Comparison of ENCODE assay signal across 9 cellular contexts in the genomic region with DNA sequence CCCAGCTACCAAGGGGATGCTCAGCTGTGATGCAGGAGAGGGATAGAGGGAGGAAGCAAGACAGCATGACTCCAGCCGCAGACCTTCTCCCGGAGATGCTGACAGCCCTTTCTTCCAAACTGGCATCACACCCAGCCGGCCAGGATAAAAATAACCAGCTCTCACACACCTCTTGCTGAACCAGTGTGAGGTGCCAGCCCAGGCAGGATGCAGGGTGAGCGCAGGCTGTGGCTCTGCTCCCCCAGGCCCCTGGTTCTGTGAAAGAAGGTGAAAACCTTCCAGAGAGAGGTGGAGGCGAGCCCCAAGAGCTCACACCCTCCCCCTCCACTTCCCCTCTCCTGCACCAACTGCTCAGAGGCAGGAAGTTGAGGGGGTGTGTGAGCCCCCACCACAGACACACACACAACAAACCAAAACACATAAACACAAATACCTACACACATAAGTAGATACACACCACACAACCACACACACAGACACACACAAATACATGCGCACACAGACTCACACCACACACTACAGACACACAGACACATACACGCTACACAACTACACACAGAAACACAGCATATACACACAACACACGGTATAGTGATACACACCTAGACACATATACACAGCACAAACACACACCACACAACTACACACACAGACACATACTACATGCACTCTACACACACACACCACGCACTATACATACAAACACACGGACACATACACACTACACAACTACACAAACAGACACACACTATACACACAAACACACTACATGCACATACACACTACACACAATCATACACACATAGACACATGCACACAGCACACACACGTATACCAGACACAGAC. TPM values are rescaled to one million over a fixed set of nuclear protein-coding genes. Genes with fewer than 3 reads are reported as not detected.
DNase-seq lines count a peak whose midpoint lies in the region; ATAC-seq lines count a peak whose summit lies in the region.
"Had no signal": no experiment of that assay in that cellular context is flagged by ENCODE, and none has a peak within 500 bp of the region (broad histone marks: within the 10 kb centered on the region; RNA-seq: fewer than 3 reads in every experiment).

No MANE protein-coding gene starts in this region.

- no peak overlapping the region for H3K27ac Mint-ChIP-seq in activated CD8-positive, alpha-beta memory T cell treated with anti-CD3 and anti-CD28 coated beads, Interleukin-2, amount 10 ng/mL, durations not matched to agents 7 days and 5 days

- peak; percentile 87 for DNase-seq in activated CD8-positive, alpha-beta memory T cell treated with anti-CD3 and anti-CD28 coated beads, Interleukin-2, amount 10 ng/mL, durations not matched to agents 7 days and 5 days
- peak; percentile 36 for DNase-seq in mucosa of gallbladder (ENCODE audit: low spot score)
- DNase-seq in NCI-H187 treated with DMSO at 0.1 percent for 48 hours (lab: John Stamatoyannopoulos, UW) = no peak
- DNase-seq in pons (ENCODE audit: low spot score) = no peak
- no peak for DNase-seq in KG1 (lab: John Stamatoyannopoulos, UW)
- DNase-seq in GM19240 (ENCODE audit: insufficient read length, low spot score) = no peak

- no peaks in the 10 kb centered on the region for H3K9me3 Mint-ChIP-seq in activated CD8-positive, alpha-beta memory T cell treated with anti-CD3 and anti-CD28 coated beads, Interleukin-2, amount 10 ng/mL, durations not matched to agents 7 days and 5 days (ENCODE audit: low read depth)
- H3K9me3 Mint-ChIP-seq: nephron had no signal

- CTCF ChIA-PET in activated CD8-positive, alpha-beta memory T cell treated with anti-CD3 and anti-CD28 coated beads, Interleukin-2, amount 10 ng/mL, durations not matched to agents 7 days and 5 days (lab: Charles Lee) = interaction anchor here (1.0 to 2.6 kb wide), 10 partner anchors 9 to 79 kb away, joined by 3 to 16 read pairs (median 4); no protein-coding TSS in a partner anchor

- H3K4me3 Mint-ChIP-seq in activated CD8-positive, alpha-beta memory T cell treated with anti-CD3 and anti-CD28 coated beads, Interleukin-2, amount 10 ng/mL, durations not matched to agents 7 days and 5 days = no peak overlapping the region
- H3K4me3 Mint-ChIP-seq: nephron had no signal

- peaks cover 5% of the 10 kb centered on the region for H3K4me1 Mint-ChIP-seq in activated CD8-positive, alpha-beta memory T cell treated with anti-CD3 and anti-CD28 coated beads, Interleukin-2, amount 10 ng/mL, durations not matched to agents 7 days and 5 days
- H3K4me1 Mint-ChIP-seq: nephron had no signal

- no peaks in the 10 kb centered on the region for H3K27me3 Mint-ChIP-seq in activated CD8-positive, alpha-beta memory T cell treated with anti-CD3 and anti-CD28 coated beads, Interleukin-2, amount 10 ng/mL, durations not matched to agents 7 days and 5 days

- ATAC-seq in GM18520 (IDR thresholded peaks at IDR 0.05; ENCODE audit: unreplicated experiment) (peak; percentile 36), HG02588 (IDR thresholded peaks at IDR 0.05; ENCODE audit: unreplicated experiment) (peak; percentile 39)
- ATAC-seq in activated CD8-positive, alpha-beta memory T cell treated with anti-CD3 and anti-CD28 coated beads, Interleukin-2, amount 10 ng/mL, durations not matched to agents 7 days and 5 days = peak; percentile 91

- no peaks in the 10 kb centered on the region for H3K36me3 Mint-ChIP-seq in activated CD8-positive, alpha-beta memory T cell treated with anti-CD3 and anti-CD28 coated beads, Interleukin-2, amount 10 ng/mL, durations not matched to agents 7 days and 5 days

RNA-seq across cellular contexts. Expression of gene GPR15LG, which starts 4.2 kb away (rescaled TPM):
- total RNA-seq in activated CD8-positive, alpha-beta memory T cell treated with anti-CD3 and anti-CD28 coated beads, Interleukin-2, amount 10 ng/mL, durations not matched to agents 7 days and 5 days = not detected
- 0.32 TPM for total RNA-seq in mucosa of gallbladder

RNA-seq across cellular contexts. Expression of gene CDHR1, which starts 16.6 kb away (rescaled TPM):
- total RNA-seq in activated CD8-positive, alpha-beta memory T cell treated with anti-CD3 and anti-CD28 coated beads, Interleukin-2, amount 10 ng/mL, durations not matched to agents 7 days and 5 days = 1 to 10 TPM in 1 of 2 experiments, under 1 TPM in 1; 0.37 to 1.6 TPM
- total RNA-seq in mucosa of gallbladder = 0.66 TPM

RNA-seq across cellular contexts. Expression of gene GHITM, which starts 38.5 kb away (rescaled TPM):
- total RNA-seq in activated CD8-positive, alpha-beta memory T cell treated with anti-CD3 and anti-CD28 coated beads, Interleukin-2, amount 10 ng/mL, durations not matched to agents 7 days and 5 days = 100 to 1,000 TPM; 110 to 145 TPM
- 129 TPM for total RNA-seq in mucosa of gallbladder

RNA-seq across cellular contexts. Expression of gene LRIT2, which starts 47.6 kb away (rescaled TPM):
- total RNA-seq in activated CD8-positive, alpha-beta memory T cell treated with anti-CD3 and anti-CD28 coated beads, Interleukin-2, amount 10 ng/mL, durations not matched to agents 7 days and 5 days = not detected
- total RNA-seq in mucosa of gallbladder = not detected

Comparison
In these comparisons a context has a peak if more than half of its experiments do, and no peak if none do; other contexts are left out.
1. ATAC-seq: peak in every context shown above with its lines; median percentile 91 in activated CD8-positive, alpha-beta memory T cell treated with anti-CD3 and anti-CD28 coated beads, Interleukin-2, amount 10 ng/mL, durations not matched to agents 7 days and 5 days; 39 in HG02588; 36 in GM18520.
2. DNase-seq: peak in activated CD8-positive, alpha-beta memory T cell treated with anti-CD3 and anti-CD28 coated beads, Interleukin-2, amount 10 ng/mL, durations not matched to agents 7 days and 5 days (single experiment) and mucosa of gallbladder (single experiment); none in NCI-H187 treated with DMSO at 0.1 percent for 48 hours (single experiment), pons (single experiment), KG1 (single experiment) and GM19240 (single experiment).